Comparison of ENCODE assay signal across 11 cellular contexts in the genomic region with DNA sequence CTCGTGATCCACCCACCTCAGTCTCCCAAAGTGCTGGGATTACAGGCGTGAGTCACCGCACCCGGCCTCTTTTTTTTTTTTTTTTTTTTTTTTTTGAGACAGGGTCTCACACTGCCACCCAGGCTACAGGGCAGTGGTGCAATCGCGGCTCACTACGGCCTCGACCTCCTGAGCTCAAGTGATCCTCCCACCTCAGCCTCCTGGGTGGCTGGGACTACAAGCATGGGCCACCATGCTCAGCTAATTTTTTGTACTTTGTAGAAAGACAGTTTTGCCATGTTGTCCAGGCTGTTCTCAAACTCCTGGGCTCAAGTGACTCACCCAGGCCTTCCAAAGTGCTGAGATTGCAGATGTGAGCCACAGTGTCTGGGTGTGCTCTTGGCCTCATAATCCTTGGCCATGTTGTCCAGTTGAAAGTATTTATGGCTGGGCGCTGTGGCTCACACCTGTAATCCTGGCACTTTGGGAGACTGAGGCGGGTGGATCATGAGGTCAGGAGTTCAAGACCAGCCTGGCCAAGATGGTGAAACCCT. TPM values are rescaled to one million over a fixed set of nuclear protein-coding genes. Genes with fewer than 3 reads are reported as not detected.
"Had no signal": no experiment of that assay in that cellular context is flagged by ENCODE, and none has a peak within 500 bp of the region (broad histone marks: within the 10 kb centered on the region; RNA-seq: fewer than 3 reads in every experiment).

No MANE protein-coding gene starts in this region.

RNA-seq across cellular contexts. Expression of gene CCL24, which starts 41.3 kb away (rescaled TPM):
- total RNA-seq: kidney, mammary epithelial cell, mesothelial cell of epicardium, mononuclear cell, natural killer cell, occipital lobe, osteocyte, posterior vena cava, psoas muscle, sigmoid colon, thoracic aorta had no signal
- polyA plus RNA-seq: mammary epithelial cell, psoas muscle had no signal
